ENCODE assay signal across 26 cellular contexts in genomic region chr2:132652501-132652900, GRCh38. TPM values are rescaled to one million over a fixed set of nuclear protein-coding genes. Genes with fewer than 3 reads are reported as not detected.
DNase-seq lines count a peak whose midpoint lies in the region; ATAC-seq and TF ChIP-seq lines count a peak whose summit lies in the region.
"Had no signal": no experiment of that assay in that cellular context is flagged by ENCODE, and none has a peak within 500 bp of the region (broad histone marks: within the 10 kb centered on the region; RNA-seq: fewer than 3 reads in every experiment).

No MANE protein-coding gene starts in this region.

- dilution Hi-C loops in IMR-90 (cut with HindIII; ENCODE audit: low sequenced_read_pairs, unreplicated experiment), result no loop called here

- no peak overlapping the region for H3K9ac ChIP-seq in IMR-90 (ENCODE audit: low read depth, low read length)
- H3K9ac ChIP-seq: BLaER1 had no signal

- in situ Hi-C loops in IMR-90 (cut with MboI; ENCODE audit: low sequenced_read_pairs), result loop anchor here (5.0 to 25.0 kb wide), 3 partner anchors 515 to 1185 kb away; partner anchors contain the start of gene NCKAP5

- TF ChIP-seq POLR2A in IMR-90 (IDR thresholded peaks at IDR 0.05; ENCODE audit: low read depth, low read length), result no peak

- H3K9me3 Mint-ChIP-seq in natural killer cell treated with Interleukin-12 subunit alpha and Interleukin-12 subunit beta and Interleukin-15 and Interleukin-18, amount 100 ng/mL, for 72 hours, result peaks cover 3% of the 10 kb centered on the region

- H3K23ac ChIP-seq in IMR-90 (ENCODE audit: low read depth, low read length), result peak overlapping the region; percentile 87

- peak overlapping the region; percentile 31 to 88 for H4K8ac ChIP-seq in IMR-90 (ENCODE audit: low read depth in 2 of 2, low read length in 2 of 2)

- peak overlapping the region; percentile 97 for H2BK120ac ChIP-seq in IMR-90 (ENCODE audit: low read depth, low read length)

- H3K4me3 ChIP-seq in A673 (ENCODE audit: low read depth, low read length, poor library complexity, severe bottlenecking), result no peak overlapping the region
- no peak overlapping the region for H3K4me3 ChIP-seq in IMR-90 (ENCODE audit: insufficient read depth, low read depth, low read length)
- H3K4me3 ChIP-seq: BLaER1 had no signal

- CTCF ChIA-PET in A673 (lab: Charles Lee) (interaction anchor here (0.6 kb wide), 1 partner anchor 259 kb away, joined by 3 read pairs; no protein-coding TSS in a partner anchor), IMR-90 (lab: Yijun Ruan, JAX) (interaction anchor here (0.5 to 2.1 kb wide), 3 partner anchors 16 to 412 kb away, joined by 3 to 5 read pairs (median 4); no protein-coding TSS in a partner anchor)

- peaks cover 9% of the 10 kb centered on the region; the same call in 1 of the 2 replicates for H4K20me1 ChIP-seq in IMR-90 (ENCODE audit: insufficient read depth, low read length)
- H4K20me1 ChIP-seq: BLaER1 had no signal

- peak overlapping the region; percentile 92 for H3K14ac ChIP-seq in IMR-90 (replicated peaks; ENCODE audit: low read depth, low read length)

- peaks cover 4% of the 10 kb centered on the region for H3K27me3 ChIP-seq in A673 (replicated peaks; ENCODE audit: insufficient read depth, low read depth, low read length, poor library complexity)
- H3K27me3 ChIP-seq in IMR-90 (ENCODE audit: control insufficient read depth, insufficient read depth, low read length), result no peaks in the 10 kb centered on the region
- H3K27me3 ChIP-seq: BLaER1 had no signal

- no peak overlapping the region for H3K4me3 Mint-ChIP-seq in natural killer cell treated with Interleukin-12 subunit alpha and Interleukin-12 subunit beta and Interleukin-15 and Interleukin-18, amount 100 ng/mL, for 72 hours
- H3K4me3 Mint-ChIP-seq: CD4-positive, alpha-beta T cell had no signal

- DNase-seq in A673 (ENCODE audit: low spot score), result peak; percentile 91
- no peak for DNase-seq in IMR-90
- DNase-seq in NCI-H82 treated with DMSO at 0.1 percent for 48 hours (lab: John Stamatoyannopoulos, UW; ENCODE audit: unreplicated experiment), result peak; percentile 95
- DNase-seq in CD1c-positive myeloid dendritic cell (ENCODE audit: extremely low spot score), result no peak
- no peak for DNase-seq in NCI-H128 (lab: John Stamatoyannopoulos, UW; ENCODE audit: unreplicated experiment)
- DNase-seq in natural killer cell treated with Interleukin-12 subunit alpha and Interleukin-12 subunit beta and Interleukin-15 and Interleukin-18, amount 100 ng/mL, for 72 hours (ENCODE audit: low spot score), result no peak
- no peak for DNase-seq in effector CD4-positive, alpha-beta T cell
- DNase-seq: ACHN; CD4-positive, alpha-beta T cell; COR-L47; EL; GF-D8; GOT3; HCEC 1CT; KG1; NCI-H1048; NCI-H1417 treated with DMSO at 0.1 percent for 48 hours; NCI-H1694 treated with DMSO at 0.1 percent for 48 hours; NCI-H2081; NCI-H226; NCI-H526; OCI-M1 had no signal

- peak overlapping the region; percentile 73 for H3K18ac ChIP-seq in IMR-90 (ENCODE audit: low read depth, low read length)

- POLR2A ChIA-PET in A673 (lab: Charles Lee; ENCODE audit: low non-redundant PET), result no interaction called here
- POLR2A ChIA-PET in IMR-90 (lab: Charles Lee; ENCODE audit: unreplicated experiment), result interaction anchor here (0.5 kb wide), 1 partner anchor 163 kb away, joined by 5 read pairs; no protein-coding TSS in a partner anchor

- no peaks in the 10 kb centered on the region for H3K4me1 Mint-ChIP-seq in natural killer cell treated with Interleukin-12 subunit alpha and Interleukin-12 subunit beta and Interleukin-15 and Interleukin-18, amount 100 ng/mL, for 72 hours (ENCODE audit: low read depth in 2 of 2)

- H3K4ac ChIP-seq in IMR-90 (ENCODE audit: low read depth, low read length), result peak overlapping the region; percentile 90

- ATAC-seq in IMR-90 (ENCODE audit: low read depth) (peak; percentile 8; the same call in 1 of the 2 replicates), esophagus mucosa (peak; percentile 34)
- ATAC-seq in natural killer cell treated with Interleukin-12 subunit alpha and Interleukin-12 subunit beta and Interleukin-15 and Interleukin-18, amount 100 ng/mL, for 72 hours, result no peak
- ATAC-seq: SK-N-SH treated with all-trans-retinoic acid at 6 μM for 48 hours had no signal

- no peak overlapping the region for H3K4me2 ChIP-seq in IMR-90 (ENCODE audit: low read depth, low read length)
- H3K4me2 ChIP-seq: BLaER1 had no signal

- no peak for TF ChIP-seq RAD21 in IMR-90 (IDR thresholded peaks at IDR 0.05; ENCODE audit: low read length)

- peak overlapping the region; percentile 77; the same call in 1 of the 2 replicates for H3K56ac ChIP-seq in IMR-90 (ENCODE audit: extremely low read depth, insufficient read depth, low read length)

- H3K4me1 ChIP-seq in A673 (ENCODE audit: insufficient read depth, low read length, poor library complexity, severe bottlenecking), result peaks cover 16% of the 10 kb centered on the region
- H3K4me1 ChIP-seq in IMR-90 (ENCODE audit: control insufficient read depth, insufficient read depth, low read length), result peaks cover 13% of the 10 kb centered on the region

- H3K36me3 ChIP-seq in A673 (ENCODE audit: insufficient read depth, low read length, poor library complexity, severe bottlenecking) (no peaks in the 10 kb centered on the region), IMR-90 (ENCODE audit: control insufficient read depth, insufficient read depth, low read length) (peaks cover 4% of the 10 kb centered on the region; the same call in 1 of the 2 replicates)
- H3K36me3 ChIP-seq: BLaER1 had no signal

- H3K9me1 ChIP-seq in IMR-90 (ENCODE audit: insufficient read depth, low read length), result peaks cover 32% of the 10 kb centered on the region

- H2BK5ac ChIP-seq in IMR-90 (ENCODE audit: low read depth, low read length, poor library complexity, severe bottlenecking), result peak overlapping the region; percentile 66

- H2BK20ac ChIP-seq in IMR-90 (ENCODE audit: low read depth, low read length), result peak overlapping the region; percentile 98

- peak overlapping the region; percentile 94; the same call in 1 of the 2 replicates for H2AK5ac ChIP-seq in IMR-90 (ENCODE audit: low read depth, low read length)

- peak overlapping the region; percentile 88 for H4K91ac ChIP-seq in IMR-90 (ENCODE audit: insufficient read depth, low read depth, low read length)

- H3K79me1 ChIP-seq in IMR-90 (ENCODE audit: low read depth in 1 of 2, low read length in 2 of 2), result peaks cover 9 to 82% of the 10 kb centered on the region in 2 experiments; a peak in 3 of 4 replicates

- WGBS in IMR-90 (ENCODE audit: extremely low coverage in 2 of 2, insufficient read length in 1 of 2), 2 experiments, result no CpG with 5 or more reads among the region's 8 CpGs

- H3K27ac ChIP-seq in A673 (ENCODE audit: low read depth, low read length, poor library complexity, severe bottlenecking) (no peak overlapping the region), IMR-90 (ENCODE audit: insufficient read depth, low read length) (peak overlapping the region; percentile 78)
- H3K27ac ChIP-seq: 22Rv1, BLaER1 had no signal

- peak overlapping the region; percentile 24 for H4K5ac ChIP-seq in IMR-90 (ENCODE audit: low read depth, low read length)

- H3K27me3 Mint-ChIP-seq in natural killer cell treated with Interleukin-12 subunit alpha and Interleukin-12 subunit beta and Interleukin-15 and Interleukin-18, amount 100 ng/mL, for 72 hours, result peaks cover 0 to 7% of the 10 kb centered on the region in 2 donors

- peak overlapping the region; percentile 61; the same call in 2 of the 3 replicates for H2BK15ac ChIP-seq in IMR-90 (ENCODE audit: low read depth, low read length)

- peak overlapping the region; percentile 17 for H2AK9ac ChIP-seq in IMR-90 (replicated peaks; ENCODE audit: low read depth, low read length, poor library complexity)

- intact Hi-C loops in A673 (cut with micrococcal nuclease; ENCODE audit: unreplicated experiment) (loop anchor here (5.0 kb wide), 1 partner anchor 520 kb away; no protein-coding TSS in a partner anchor), IMR-90 (cut with micrococcal nuclease) (loop anchor here (5.0 kb wide), 1 partner anchor 520 kb away; no protein-coding TSS in a partner anchor)

- BruUV-seq in A673 (replicated peaks; lab: Mats Ljungman, UMichigan) (no TSS peak), IMR-90 (replicated peaks; lab: Mats Ljungman, UMichigan) (no TSS peak)

- H2AFZ ChIP-seq in IMR-90 (replicated peaks; ENCODE audit: low read length, poor library complexity), result peak overlapping the region; percentile 46

- no peak overlapping the region for H3K27ac Mint-ChIP-seq in natural killer cell treated with Interleukin-12 subunit alpha and Interleukin-12 subunit beta and Interleukin-15 and Interleukin-18, amount 100 ng/mL, for 72 hours
- H3K27ac Mint-ChIP-seq: CD4-positive, alpha-beta T cell had no signal

- H3K9me3 ChIP-seq in A673 (ENCODE audit: low read depth, low read length, poor library complexity, severe bottlenecking), result no peaks in the 10 kb centered on the region
- H3K9me3 ChIP-seq in IMR-90 (ENCODE audit: control insufficient read depth, insufficient read depth, low read length), result no peaks in the 10 kb centered on the region
- H3K9me3 ChIP-seq: BLaER1 had no signal

- H3K36me3 Mint-ChIP-seq in natural killer cell treated with Interleukin-12 subunit alpha and Interleukin-12 subunit beta and Interleukin-15 and Interleukin-18, amount 100 ng/mL, for 72 hours, result no peaks in the 10 kb centered on the region

- TF ChIP-seq CTCF in A673 (conservative IDR thresholded peaks at IDR 0.05; ENCODE audit: low read depth, low read length), result no peak
- TF ChIP-seq CTCF in IMR-90 (conservative IDR thresholded peaks at IDR 0.05; ENCODE audit: low read depth, low read length), result no peak

TF ChIP-seq in IMR-90, 13 proteins besides CTCF, POLR2A, EP300 and RAD21 (continues in another document):
- TF ChIP-seq CEBPB (IDR thresholded peaks at IDR 0.05; ENCODE audit: low read depth, low read length) (no peak), RCOR1 (IDR thresholded peaks at IDR 0.05; ENCODE audit: insufficient replicate concordance, low read length) (no peak), ELK1 (IDR thresholded peaks at IDR 0.05; ENCODE audit: borderline replicate concordance, low read depth, low read length) (no peak), FOS (IDR thresholded peaks at IDR 0.05; ENCODE audit: low read depth, low read length) (no peak)

RNA-seq across cellular contexts. Expression of gene LYPD1, which starts 17.5 kb away (rescaled TPM):
- 9.8 and 13.8 TPM in 2 replicates for total RNA-seq in A673 (2021)
- 79.7 and 87.6 TPM in 2 replicates for total RNA-seq in IMR-90 (2012; rRNA removed)
- 66.1 and 66.2 TPM in 2 replicates for polyA plus RNA-seq in IMR-90 (2012; rRNA removed)
- polyA plus RNA-seq in IMR-90 (2012; cell fraction: cytosol; rRNA removed), result 63.3 and 78.3 TPM in 2 replicates
- 22.6 and 25.5 TPM in 2 replicates for polyA plus RNA-seq in IMR-90 (2012; cell fraction: nucleus; rRNA removed; ENCODE audit: low replicate concordance)
- 1.6 TPM for total RNA-seq in esophagus mucosa
- total RNA-seq in natural killer cell treated with Interleukin-12 subunit alpha and Interleukin-12 subunit beta and Interleukin-15 and Interleukin-18, amount 100 ng/mL, for 72 hours, result not detected
- total RNA-seq: CD4-positive, alpha-beta T cell had no signal

Comparison
In these comparisons a context has a peak if more than half of its experiments do, and no peak if none do; other contexts are left out.
1. DNase-seq: peak in A673 (single experiment) and NCI-H82 treated with DMSO at 0.1 percent for 48 hours (single experiment); none in IMR-90 (single experiment), CD1c-positive myeloid dendritic cell (single experiment), NCI-H128 (single experiment), natural killer cell treated with Interleukin-12 subunit alpha and Interleukin-12 subunit beta and Interleukin-15 and Interleukin-18, amount 100 ng/mL, for 72 hours (single experiment) and effector CD4-positive, alpha-beta T cell (single experiment).
2. ATAC-seq: peak in IMR-90 (single experiment) and esophagus mucosa (single experiment); none in natural killer cell treated with Interleukin-12 subunit alpha and Interleukin-12 subunit beta and Interleukin-15 and Interleukin-18, amount 100 ng/mL, for 72 hours (0 of 2).